In the genomic region with DNA sequence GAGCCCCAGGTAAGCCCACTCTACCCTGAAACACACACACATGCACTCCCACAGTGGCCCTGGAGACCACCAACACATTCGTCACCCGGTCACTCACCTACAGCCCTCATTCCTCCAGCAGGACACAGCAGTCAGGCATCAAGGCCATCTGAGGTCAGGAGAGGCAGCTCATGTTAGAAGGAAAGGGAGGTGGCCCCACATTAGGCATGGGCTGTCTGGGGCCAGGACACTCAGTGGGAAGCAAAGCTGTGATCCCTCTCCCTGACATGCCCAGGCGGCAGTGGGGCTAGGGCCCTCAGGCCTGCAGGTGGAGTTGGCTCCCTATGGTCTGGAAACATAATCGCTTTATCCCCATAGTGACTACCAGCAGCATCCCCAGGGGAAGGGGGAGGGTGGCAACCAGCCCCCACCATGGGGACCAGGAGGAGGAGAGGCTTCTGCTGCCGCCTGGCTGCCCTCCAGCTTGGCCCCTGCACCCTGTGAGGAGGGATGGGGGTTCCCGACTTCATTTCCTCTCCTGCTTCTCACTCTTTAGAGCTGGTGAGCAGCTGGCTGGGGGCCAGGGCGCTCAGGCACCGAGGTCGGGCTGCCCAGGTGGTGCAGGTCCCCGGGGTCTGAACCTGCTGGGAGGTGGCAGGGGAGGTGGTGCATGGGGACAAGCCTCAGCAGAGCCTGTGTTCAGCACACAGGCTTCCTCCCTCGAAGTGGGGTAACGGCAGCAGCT, we compare ENCODE assay signal across 12 cellular contexts.
DNase-seq lines count a peak whose midpoint lies in the region; ATAC-seq and TF ChIP-seq lines count a peak whose summit lies in the region.
"Had no signal": no experiment of that assay in that cellular context is flagged by ENCODE, and none has a peak within 500 bp of the region (broad histone marks: within the 10 kb centered on the region; RNA-seq: fewer than 3 reads in every experiment).

No MANE protein-coding gene starts in this region.

- no peak overlapping the region for H3K9ac ChIP-seq in SK-N-SH

- peak; percentile 18; the same call in 1 of the 2 replicates for TF ChIP-seq RAD21 in SK-N-SH (IDR thresholded peaks at IDR 0.05; ENCODE audit: low read length)

- H3K4me3 Mint-ChIP-seq in Calu3 (ENCODE audit: low read depth, unreplicated experiment), result no peak overlapping the region
- H3K4me3 Mint-ChIP-seq: activated naive CD4-positive, alpha-beta T cell treated with anti-CD3 and anti-CD28 coated beads, Interleukin-2, amount 10 ng/mL, durations not matched to agents 7 days and 5 days had no signal

- no peaks in the 10 kb centered on the region for H3K36me3 ChIP-seq in SK-N-SH (replicated peaks in 1 of 2; ENCODE audit: control insufficient read depth in 1 of 2, insufficient read depth in 2 of 2, low read length in 1 of 2)
- no peaks in the 10 kb centered on the region for H3K36me3 ChIP-seq in testis (ENCODE audit: low read depth, missing control alignments)
- H3K36me3 ChIP-seq in lower lobe of right lung, result no peaks in the 10 kb centered on the region

- intact Hi-C loops in testis (cut with DNase I; ENCODE audit: low total_unique reads) (no loop called here), Calu3 (cut with micrococcal nuclease; ENCODE audit: unreplicated experiment) (no loop called here), lower lobe of right lung (cut with DNase I) (no loop called here)

- no peak overlapping the region for H2AFZ ChIP-seq in SK-N-SH (ENCODE audit: low read depth)

- H3K9me2 ChIP-seq in SK-N-SH, result no peaks in the 10 kb centered on the region

- H3K27ac ChIP-seq in SK-N-SH (ENCODE audit: low read depth in 2 of 2, low read length in 1 of 2) (no peak overlapping the region), testis (peak overlapping the region in 1 of 2 donors; percentile 44), lower lobe of right lung (no peak overlapping the region)

- TF ChIP-seq CTCF in SK-N-SH (IDR thresholded peaks at IDR 0.05) (no peak), testis (IDR thresholded peaks at IDR 0.05) (no peak), Calu3 (IDR thresholded peaks at IDR 0.05; ENCODE audit: unreplicated experiment) (no peak), lower lobe of right lung (IDR thresholded peaks at IDR 0.05) (no peak)

- no peaks in the 10 kb centered on the region for H3K27me3 Mint-ChIP-seq in Calu3 (ENCODE audit: unreplicated experiment)

- H3K4me3 ChIP-seq in SK-N-SH (ENCODE audit: low read depth in 2 of 2, low read length in 1 of 2), result no peak overlapping the region
- H3K4me3 ChIP-seq in testis, result no peak overlapping the region
- H3K4me3 ChIP-seq in lower lobe of right lung, result no peak overlapping the region

- TF ChIP-seq POLR2A in testis (IDR thresholded peaks at IDR 0.05), result no peak

- CTCF ChIA-PET in SK-N-SH (lab: Yijun Ruan, JAX) (interaction anchor here (1.0 to 1.4 kb wide), 2 partner anchors 12 to 46 kb away, joined by 3 to 6 read pairs; no protein-coding TSS in a partner anchor), Calu3 (lab: Charles Lee) (no interaction called here)

- WGBS in SK-N-SH (ENCODE audit: low lambda C conversion rate), result 35% methylated on average over 6 of the region's 12 CpGs
- 63 to 83% methylated on average over 5 to 12 of the region's 12 CpGs for WGBS in testis, 2 donors

- H3K36me3 Mint-ChIP-seq in Calu3 (ENCODE audit: insufficient read depth, unreplicated experiment), result no peaks in the 10 kb centered on the region
- H3K36me3 Mint-ChIP-seq: activated naive CD4-positive, alpha-beta T cell treated with anti-CD3 and anti-CD28 coated beads, Interleukin-2, amount 10 ng/mL, durations not matched to agents 7 days and 5 days had no signal

- no peaks in the 10 kb centered on the region for H3F3A ChIP-seq in SK-N-SH (replicated peaks; ENCODE audit: insufficient read depth)

- H4K20me1 ChIP-seq in SK-N-SH (ENCODE audit: insufficient read depth), result no peaks in the 10 kb centered on the region

- no peak for ATAC-seq in SK-N-SH treated with all-trans-retinoic acid at 6 μM for 48 hours
- ATAC-seq in HG02678 (IDR thresholded peaks at IDR 0.05; ENCODE audit: unreplicated experiment), result peak; percentile 66
- ATAC-seq in lower lobe of right lung, result no peak

- H3K4me1 Mint-ChIP-seq in Calu3 (ENCODE audit: low read depth, unreplicated experiment), result no peaks in the 10 kb centered on the region
- H3K4me1 Mint-ChIP-seq: activated naive CD4-positive, alpha-beta T cell treated with anti-CD3 and anti-CD28 coated beads, Interleukin-2, amount 10 ng/mL, durations not matched to agents 7 days and 5 days had no signal

- no peak for TF ChIP-seq EP300 in SK-N-SH (IDR thresholded peaks at IDR 0.05; ENCODE audit: borderline replicate concordance in 1 of 2, low read depth in 1 of 2, low read length in 1 of 2)

- POLR2A ChIA-PET in SK-N-SH (lab: Yijun Ruan, JAX), result no interaction called here

- peak; percentile 76 for DNase-seq in SK-N-SH
- DNase-seq in NCI-H2171 (lab: John Stamatoyannopoulos, UW), result peak; percentile 100
- peak; percentile 38 for DNase-seq in testis
- DNase-seq in Calu3, result no peak
- DNase-seq in lower lobe of right lung, result no peak
- no peak for DNase-seq in GM19238 (ENCODE audit: insufficient read length, low spot score)
- DNase-seq: activated CD4-positive, alpha-beta T cell treated with anti-CD3 and anti-CD28 coated beads for 4 hours; activated naive CD4-positive, alpha-beta T cell treated with anti-CD3 and anti-CD28 coated beads, Interleukin-2, amount 10 ng/mL, durations not matched to agents 7 days and 5 days; MV-4-11; stimulated activated CD4-positive, alpha-beta T cell treated with anti-CD3 and anti-CD28 coated beads, Interleukin-4, amount 100 ng/mL, for 1 hour had no signal

- H3K4me1 ChIP-seq in SK-N-SH (ENCODE audit: control insufficient read depth in 1 of 2, insufficient read depth in 2 of 2, low read depth in 1 of 2, low read length in 1 of 2) (peaks cover 0 to 23% of the 10 kb centered on the region in 2 experiments; a peak in 1 of 4 replicates), testis (peaks cover 31% of the 10 kb centered on the region), lower lobe of right lung (no peaks in the 10 kb centered on the region)

- no peak overlapping the region for H3K4me2 ChIP-seq in SK-N-SH

- H3K27me3 ChIP-seq in SK-N-SH (ENCODE audit: insufficient read depth) (no peaks in the 10 kb centered on the region; the same call in 1 of the 2 replicates), testis (no peaks in the 10 kb centered on the region), lower lobe of right lung (ENCODE audit: low read depth) (peaks cover 13% of the 10 kb centered on the region)

- no peak overlapping the region for H3K27ac Mint-ChIP-seq in Calu3 (ENCODE audit: unreplicated experiment)
- H3K27ac Mint-ChIP-seq: activated naive CD4-positive, alpha-beta T cell treated with anti-CD3 and anti-CD28 coated beads, Interleukin-2, amount 10 ng/mL, durations not matched to agents 7 days and 5 days had no signal

- no TSS peak for BruUV-seq in Calu3 (replicated peaks; lab: Mats Ljungman, UMichigan)

- H3K9me3 Mint-ChIP-seq in Calu3 (ENCODE audit: low read depth, unreplicated experiment), result no peaks in the 10 kb centered on the region
- H3K9me3 Mint-ChIP-seq: activated naive CD4-positive, alpha-beta T cell treated with anti-CD3 and anti-CD28 coated beads, Interleukin-2, amount 10 ng/mL, durations not matched to agents 7 days and 5 days had no signal

- H3K79me2 ChIP-seq in SK-N-SH (ENCODE audit: insufficient read depth), result no peaks in the 10 kb centered on the region

- H3K9me3 ChIP-seq in SK-N-SH (no peaks in the 10 kb centered on the region), testis (no peaks in the 10 kb centered on the region), lower lobe of right lung (no peaks in the 10 kb centered on the region)

TF ChIP-seq in SK-N-SH treated with all-trans-retinoic acid at 6 μM for 48 hours, 23 proteins besides CTCF, POLR2A, EP300 and RAD21 (continues in another document):
- TF ChIP-seq OSR1 (CRISPR knock-in tag; IDR thresholded peaks at IDR 0.05) (no peak), ZFP3 (CRISPR knock-in tag; IDR thresholded peaks at IDR 0.05) (no peak), PPARA (CRISPR knock-in tag; IDR thresholded peaks at IDR 0.05; ENCODE audit: borderline replicate concordance) (no peak), ESRRG (CRISPR knock-in tag; IDR thresholded peaks at IDR 0.05) (no peak), ZNF565 (CRISPR knock-in tag; conservative IDR thresholded peaks at IDR 0.05; ENCODE audit: low read depth) (no peak), ZC3H10 (CRISPR knock-in tag; IDR thresholded peaks at IDR 0.05) (no peak), ZNF8 (CRISPR knock-in tag; IDR thresholded peaks at IDR 0.05) (no peak), ZNF70 (CRISPR knock-in tag; IDR thresholded peaks at IDR 0.05) (no peak), CSDC2 (CRISPR knock-in tag; IDR thresholded peaks at IDR 0.05) (no peak)
- TF ChIP-seq, protein P1, sequence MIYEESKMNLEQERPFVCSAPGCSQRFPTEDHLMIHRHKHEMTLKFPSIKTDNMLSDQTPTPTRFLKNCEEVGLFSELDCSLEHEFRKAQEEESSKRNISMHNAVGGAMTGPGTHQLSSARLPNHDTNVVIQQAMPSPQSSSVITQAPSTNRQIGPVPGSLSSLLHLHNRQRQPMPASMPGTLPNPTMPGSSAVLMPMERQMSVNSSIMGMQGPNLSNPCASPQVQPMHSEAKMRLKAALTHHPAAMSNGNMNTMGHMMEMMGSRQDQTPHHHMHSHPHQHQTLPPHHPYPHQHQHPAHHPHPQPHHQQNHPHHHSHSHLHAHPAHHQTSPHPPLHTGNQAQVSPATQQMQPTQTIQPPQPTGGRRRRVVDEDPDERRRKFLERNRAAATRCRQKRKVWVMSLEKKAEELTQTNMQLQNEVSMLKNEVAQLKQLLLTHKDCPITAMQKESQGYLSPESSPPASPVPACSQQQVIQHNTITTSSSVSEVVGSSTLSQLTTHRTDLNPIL (CRISPR knock-in tag; IDR thresholded peaks at IDR 0.05; ENCODE audit: low read depth), result no peak
- TF ChIP-seq, protein P2, sequence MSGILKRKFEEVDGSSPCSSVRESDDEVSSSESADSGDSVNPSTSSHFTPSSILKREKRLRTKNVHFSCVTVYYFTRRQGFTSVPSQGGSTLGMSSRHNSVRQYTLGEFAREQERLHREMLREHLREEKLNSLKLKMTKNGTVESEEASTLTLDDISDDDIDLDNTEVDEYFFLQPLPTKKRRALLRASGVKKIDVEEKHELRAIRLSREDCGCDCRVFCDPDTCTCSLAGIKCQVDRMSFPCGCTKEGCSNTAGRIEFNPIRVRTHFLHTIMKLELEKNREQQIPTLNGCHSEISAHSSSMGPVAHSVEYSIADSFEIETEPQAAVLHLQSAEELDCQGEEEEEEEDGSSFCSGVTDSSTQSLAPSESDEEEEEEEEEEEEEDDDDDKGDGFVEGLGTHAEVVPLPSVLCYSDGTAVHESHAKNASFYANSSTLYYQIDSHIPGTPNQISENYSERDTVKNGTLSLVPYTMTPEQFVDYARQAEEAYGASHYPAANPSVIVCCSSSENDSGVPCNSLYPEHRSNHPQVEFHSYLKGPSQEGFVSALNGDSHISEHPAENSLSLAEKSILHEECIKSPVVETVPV (CRISPR knock-in tag; IDR thresholded peaks at IDR 0.05), result no peak

Comparison
In these comparisons a context has a peak if more than half of its experiments do, and no peak if none do; other contexts are left out.
1. DNase-seq: peak in SK-N-SH (single experiment), NCI-H2171 (single experiment) and testis (single experiment); none in Calu3 (single experiment), lower lobe of right lung (single experiment) and GM19238 (single experiment).